ENCODE assay signal across 9 cellular contexts in genomic region chr5:39648539-39649200, GRCh38.
DNase-seq lines count a peak whose midpoint lies in the region; ATAC-seq lines count a peak whose summit lies in the region.
"Had no signal": no experiment of that assay in that cellular context is flagged by ENCODE, and none has a peak within 500 bp of the region (broad histone marks: within the 10 kb centered on the region; RNA-seq: fewer than 3 reads in every experiment).

No MANE protein-coding gene starts in this region.

- in situ Hi-C loops in SK-MEL-5 (cut with HindIII; ENCODE audit: low pct_unique_long_range_greater_than_20kb, low sequenced_read_pairs): no loop called here

- DNase-seq in ELR (ENCODE audit: low read depth) (peak; percentile 84), SK-MEL-5 (ENCODE audit: low read depth, low spot score) (peak; percentile 22), kidney glomerular epithelial cell (lab: John Stamatoyannopoulos, UW) (peak; percentile 50), NCI-H1436 treated with DMSO at 0.1 percent for 48 hours (lab: John Stamatoyannopoulos, UW) (no peak)
- DNase-seq in stimulated activated CD4-positive, alpha-beta T cell treated with anti-CD3 and anti-CD28 coated beads, Interleukin-4, amount 100 ng/mL, for 4 hours: no peak
- DNase-seq: activated CD8-positive, alpha-beta memory T cell treated with anti-CD3 and anti-CD28 coated beads for 24 hours had no signal

- ATAC-seq in HG03066 (IDR thresholded peaks at IDR 0.05; ENCODE audit: low read depth, unreplicated experiment) (peak; percentile 54), HG03095 (IDR thresholded peaks at IDR 0.05; ENCODE audit: unreplicated experiment) (no peak), GM19467 (IDR thresholded peaks at IDR 0.05; ENCODE audit: unreplicated experiment) (no peak)

Comparison
In these comparisons a context has a peak if more than half of its experiments do, and no peak if none do; other contexts are left out.
1. DNase-seq: peak in ELR (single experiment), SK-MEL-5 (single experiment) and kidney glomerular epithelial cell (single experiment); none in NCI-H1436 treated with DMSO at 0.1 percent for 48 hours (single experiment) and stimulated activated CD4-positive, alpha-beta T cell treated with anti-CD3 and anti-CD28 coated beads, Interleukin-4, amount 100 ng/mL, for 4 hours (0 of 2).